1 cellular context compared by ENCODE assay signal in the genomic region with DNA sequence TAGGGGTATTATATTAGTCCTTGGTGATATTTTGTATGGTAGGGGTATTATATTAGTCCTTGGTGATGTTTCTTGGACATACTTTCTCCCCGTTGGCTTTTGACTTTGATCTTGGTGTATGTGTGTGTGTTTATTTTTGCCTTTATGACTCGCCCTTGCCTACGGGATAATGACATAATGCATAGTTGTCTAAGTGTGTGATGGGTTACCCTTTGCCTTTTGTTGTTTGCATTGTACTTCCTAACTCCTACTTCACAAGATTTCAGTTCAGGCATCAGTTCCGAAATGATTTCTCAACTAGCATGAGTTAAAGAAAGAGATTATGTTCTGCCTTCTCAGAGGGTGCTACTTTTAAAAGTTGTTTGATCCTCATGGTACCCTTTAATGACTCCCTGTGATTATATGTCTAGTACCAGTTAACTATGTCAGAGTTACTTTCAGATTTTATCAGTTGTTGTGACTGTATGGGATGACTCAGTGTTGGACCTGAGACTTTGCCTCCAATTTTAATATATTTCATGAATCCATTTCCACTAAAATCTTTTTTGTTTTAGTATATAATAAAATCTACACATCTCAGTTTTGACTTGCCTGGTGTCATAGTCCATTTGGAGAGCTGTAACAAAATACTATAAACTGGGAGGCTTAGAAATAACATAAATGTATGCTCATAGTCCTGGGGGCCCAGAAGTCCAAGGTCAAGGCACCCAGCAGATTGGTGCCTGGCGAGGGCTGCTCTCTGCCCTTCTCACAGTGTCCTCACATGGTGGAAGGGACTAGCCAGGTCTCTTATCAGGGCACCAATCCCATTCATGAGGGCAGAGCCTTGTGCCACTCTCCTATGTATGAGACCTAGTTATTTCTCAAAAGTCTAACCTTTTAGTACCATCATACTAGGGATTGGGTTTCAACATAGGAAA.
A peak's percentile ranks its signal among the peaks of the same experiment; 100 is the strongest.
TF ChIP-seq lines count a peak whose summit lies in the region.

No MANE protein-coding gene starts in this region.

TF ChIP-seq in HepG2, 621 proteins besides CTCF, POLR2A, EP300 and RAD21 (continued from another document and continues in another):
- TF ChIP-seq DZIP1 (CRISPR knock-in tag; IDR thresholded peaks at IDR 0.05): no peak
- TF ChIP-seq SNAPC4 (CRISPR knock-in tag; IDR thresholded peaks at IDR 0.05): no peak
- TF ChIP-seq PCBP1 (IDR thresholded peaks at IDR 0.05; ENCODE audit: borderline replicate concordance, low read depth, low read length): no peak
- TF ChIP-seq NBN (conservative IDR thresholded peaks at IDR 0.05): no peak
- TF ChIP-seq, protein P1, sequence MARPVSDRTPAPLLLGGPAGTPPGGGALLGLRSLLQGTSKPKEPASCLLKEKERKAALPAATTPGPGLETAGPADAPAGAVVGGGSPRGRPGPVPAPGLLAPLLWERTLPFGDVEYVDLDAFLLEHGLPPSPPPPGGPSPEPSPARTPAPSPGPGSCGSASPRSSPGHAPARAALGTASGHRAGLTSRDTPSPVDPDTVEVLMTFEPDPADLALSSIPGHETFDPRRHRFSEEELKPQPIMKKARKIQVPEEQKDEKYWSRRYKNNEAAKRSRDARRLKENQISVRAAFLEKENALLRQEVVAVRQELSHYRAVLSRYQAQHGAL (CRISPR knock-in tag; IDR thresholded peaks at IDR 0.05; ENCODE audit: not compliant biosample characterization): no peak
- no peak for TF ChIP-seq ZMAT3 (CRISPR knock-in tag; conservative IDR thresholded peaks at IDR 0.05)
- TF ChIP-seq HMGXB4 (CRISPR knock-in tag; IDR thresholded peaks at IDR 0.05; ENCODE audit: borderline replicate concordance in 1 of 2, low read depth in 1 of 2): no peak
- no peak for TF ChIP-seq PTBP1 (IDR thresholded peaks at IDR 0.05; ENCODE audit: low read depth, low read length, poor library complexity, severe bottlenecking)
- no peak for TF ChIP-seq CENPBD1 (CRISPR knock-in tag; IDR thresholded peaks at IDR 0.05; ENCODE audit: borderline replicate concordance, low read depth)
- peak; percentile 79 for TF ChIP-seq FOXA1 (IDR thresholded peaks at IDR 0.05)
- peak; percentile 88 for TF ChIP-seq FOXA1 (CRISPR knock-in tag; IDR thresholded peaks at IDR 0.05)
- TF ChIP-seq, protein P2, sequence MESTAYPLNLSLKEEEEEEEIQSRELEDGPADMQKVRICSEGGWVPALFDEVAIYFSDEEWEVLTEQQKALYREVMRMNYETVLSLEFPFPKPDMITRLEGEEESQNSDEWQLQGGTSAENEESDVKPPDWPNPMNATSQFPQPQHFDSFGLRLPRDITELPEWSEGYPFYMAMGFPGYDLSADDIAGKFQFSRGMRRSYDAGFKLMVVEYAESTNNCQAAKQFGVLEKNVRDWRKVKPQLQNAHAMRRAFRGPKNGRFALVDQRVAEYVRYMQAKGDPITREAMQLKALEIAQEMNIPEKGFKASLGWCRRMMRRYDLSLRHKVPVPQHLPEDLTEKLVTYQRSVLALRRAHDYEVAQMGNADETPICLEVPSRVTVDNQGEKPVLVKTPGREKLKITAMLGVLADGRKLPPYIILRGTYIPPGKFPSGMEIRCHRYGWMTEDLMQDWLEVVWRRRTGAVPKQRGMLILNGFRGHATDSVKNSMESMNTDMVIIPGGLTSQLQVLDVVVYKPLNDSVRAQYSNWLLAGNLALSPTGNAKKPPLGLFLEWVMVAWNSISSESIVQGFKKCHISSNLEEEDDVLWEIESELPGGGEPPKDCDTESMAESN (CRISPR knock-in tag; conservative IDR thresholded peaks at IDR 0.05): no peak
- TF ChIP-seq GFI1 (CRISPR knock-in tag; IDR thresholded peaks at IDR 0.05; ENCODE audit: borderline replicate concordance): peak; percentile 37; the same call in 1 of the 2 replicates
- TF ChIP-seq ZNF292 (CRISPR knock-in tag; IDR thresholded peaks at IDR 0.05; ENCODE audit: borderline replicate concordance, low read depth): no peak
- peak; percentile 77 for TF ChIP-seq CREM (IDR thresholded peaks at IDR 0.05)
- TF ChIP-seq CREM (CRISPR knock-in tag; IDR thresholded peaks at IDR 0.05): no peak
- TF ChIP-seq SMARCE1 (IDR thresholded peaks at IDR 0.05; ENCODE audit: borderline replicate concordance): no peak
- TF ChIP-seq, protein P3, sequence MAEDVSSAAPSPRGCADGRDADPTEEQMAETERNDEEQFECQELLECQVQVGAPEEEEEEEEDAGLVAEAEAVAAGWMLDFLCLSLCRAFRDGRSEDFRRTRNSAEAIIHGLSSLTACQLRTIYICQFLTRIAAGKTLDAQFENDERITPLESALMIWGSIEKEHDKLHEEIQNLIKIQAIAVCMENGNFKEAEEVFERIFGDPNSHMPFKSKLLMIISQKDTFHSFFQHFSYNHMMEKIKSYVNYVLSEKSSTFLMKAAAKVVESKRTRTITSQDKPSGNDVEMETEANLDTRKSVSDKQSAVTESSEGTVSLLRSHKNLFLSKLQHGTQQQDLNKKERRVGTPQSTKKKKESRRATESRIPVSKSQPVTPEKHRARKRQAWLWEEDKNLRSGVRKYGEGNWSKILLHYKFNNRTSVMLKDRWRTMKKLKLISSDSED (CRISPR knock-in tag; IDR thresholded peaks at IDR 0.05): no peak
- no peak for TF ChIP-seq ISX (CRISPR knock-in tag; conservative IDR thresholded peaks at IDR 0.05)
- TF ChIP-seq, protein P4, sequence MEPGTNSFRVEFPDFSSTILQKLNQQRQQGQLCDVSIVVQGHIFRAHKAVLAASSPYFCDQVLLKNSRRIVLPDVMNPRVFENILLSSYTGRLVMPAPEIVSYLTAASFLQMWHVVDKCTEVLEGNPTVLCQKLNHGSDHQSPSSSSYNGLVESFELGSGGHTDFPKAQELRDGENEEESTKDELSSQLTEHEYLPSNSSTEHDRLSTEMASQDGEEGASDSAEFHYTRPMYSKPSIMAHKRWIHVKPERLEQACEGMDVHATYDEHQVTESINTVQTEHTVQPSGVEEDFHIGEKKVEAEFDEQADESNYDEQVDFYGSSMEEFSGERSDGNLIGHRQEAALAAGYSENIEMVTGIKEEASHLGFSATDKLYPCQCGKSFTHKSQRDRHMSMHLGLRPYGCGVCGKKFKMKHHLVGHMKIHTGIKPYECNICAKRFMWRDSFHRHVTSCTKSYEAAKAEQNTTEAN (CRISPR knock-in tag; conservative IDR thresholded peaks at IDR 0.05): 0 out of 2 replicates have a peak, but pooled peaks have one; percentile 42
- no peak for TF ChIP-seq ZNF501 (CRISPR knock-in tag; IDR thresholded peaks at IDR 0.05)
- TF ChIP-seq SKI (IDR thresholded peaks at IDR 0.05; ENCODE audit: partially characterized antibody): peak; percentile 26
- no peak for TF ChIP-seq MNT (IDR thresholded peaks at IDR 0.05)
- 0 out of 2 replicates have a peak, but pooled peaks have one; percentile 30 for TF ChIP-seq MED1 (CRISPR knock-in tag; IDR thresholded peaks at IDR 0.05)
- TF ChIP-seq ZBTB4 (CRISPR knock-in tag; IDR thresholded peaks at IDR 0.05; ENCODE audit: borderline replicate concordance): no peak
